In the genomic region with DNA sequence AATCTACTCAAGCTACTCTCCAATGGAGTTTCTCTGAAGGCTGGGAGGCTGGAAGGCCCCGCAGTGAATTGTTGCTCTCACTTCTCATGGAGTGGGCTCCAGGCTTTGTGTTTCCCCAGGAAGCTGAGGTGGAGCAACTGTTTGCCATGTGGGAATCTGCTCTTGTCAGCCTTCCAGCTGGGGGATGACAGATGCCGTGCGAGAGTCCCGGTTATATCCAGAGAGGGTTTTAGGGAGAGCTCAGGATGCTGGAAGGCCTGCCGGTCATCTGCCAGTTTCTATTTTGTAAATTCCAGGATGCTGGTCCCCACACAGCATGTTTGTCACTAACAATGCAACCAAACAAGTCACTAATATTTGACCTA, we compare ENCODE assay signal across 30 cellular contexts.
DNase-seq lines count a peak whose midpoint lies in the region; ATAC-seq, FAIRE-seq and TF ChIP-seq lines count a peak whose summit lies in the region.
"Had no signal": no experiment of that assay in that cellular context is flagged by ENCODE, and none has a peak within 500 bp of the region (broad histone marks: within the 10 kb centered on the region; RNA-seq: fewer than 3 reads in every experiment).

No MANE protein-coding gene starts in this region.

- no peaks in the 10 kb centered on the region for H3K27me3 ChIP-seq in cardiac muscle cell
- no peaks in the 10 kb centered on the region for H3K27me3 ChIP-seq in right cardiac atrium (ENCODE audit: control insufficient read depth, insufficient read depth)
- H3K27me3 ChIP-seq in hepatocyte: no peaks in the 10 kb centered on the region
- H3K27me3 ChIP-seq in spleen (replicated peaks in 1 of 7): no peaks in the 10 kb centered on the region
- H3K27me3 ChIP-seq in BE2C: peaks cover 25% of the 10 kb centered on the region
- H3K27me3 ChIP-seq: body of pancreas, esophagus squamous epithelium had no signal

- TF ChIP-seq POLR2A in spleen (IDR thresholded peaks at IDR 0.05) (no peak), GM12892 (IDR thresholded peaks at IDR 0.05; ENCODE audit: low read depth, low read length) (no peak)

- H2AFZ ChIP-seq in hepatocyte: no peak overlapping the region

- TF ChIP-seq CTCF in cardiac muscle cell (IDR thresholded peaks at IDR 0.05; ENCODE audit: low read depth, low read length): no peak
- no peak for TF ChIP-seq CTCF in hepatocyte (IDR thresholded peaks at IDR 0.05; ENCODE audit: poor library complexity)
- TF ChIP-seq CTCF in spleen (IDR thresholded peaks at IDR 0.05 in 8 of 11, conservative IDR thresholded peaks at IDR 0.05 in 3 of 11): no peak
- no peak for TF ChIP-seq CTCF in BE2C (IDR thresholded peaks at IDR 0.05; ENCODE audit: low read depth, low read length)

- 52% methylated on average over 5 of the region's 5 CpGs for WGBS in right cardiac atrium
- WGBS in hepatocyte (ENCODE audit: low lambda C conversion rate, missing lambda C conversion rate): 73% methylated on average over 5 of the region's 5 CpGs
- 62 to 83% (median 72%) methylated on average over 5 of the region's 5 CpGs for WGBS in spleen, 5 donors

- no peaks in the 10 kb centered on the region for H3K36me3 ChIP-seq in cardiac muscle cell
- no peaks in the 10 kb centered on the region for H3K36me3 ChIP-seq in hepatocyte (replicated peaks; ENCODE audit: insufficient read depth, low read depth)
- H3K36me3 ChIP-seq in spleen: no peaks in the 10 kb centered on the region
- H3K36me3 ChIP-seq in BE2C: no peaks in the 10 kb centered on the region
- H3K36me3 ChIP-seq: esophagus squamous epithelium, HAP-1 had no signal

- H3K9me2 ChIP-seq in hepatocyte (replicated peaks; ENCODE audit: insufficient read depth): no peaks in the 10 kb centered on the region

- H3K4me3 ChIP-seq in cardiac muscle cell (no peak overlapping the region), right cardiac atrium (ENCODE audit: low read length) (no peak overlapping the region), hepatocyte (no peak overlapping the region), spleen (no peak overlapping the region), BE2C (ENCODE audit: low read depth, low read length) (no peak overlapping the region)
- H3K4me3 ChIP-seq: body of pancreas, esophagus squamous epithelium, GM12878, HAP-1 had no signal

- no peaks in the 10 kb centered on the region for H3K9me3 ChIP-seq in cardiac muscle cell (ENCODE audit: low read depth)
- H3K9me3 ChIP-seq in right cardiac atrium (ENCODE audit: control insufficient read depth, low read length): no peaks in the 10 kb centered on the region
- no peaks in the 10 kb centered on the region for H3K9me3 ChIP-seq in hepatocyte (ENCODE audit: low read depth)
- H3K9me3 ChIP-seq in spleen: no peaks in the 10 kb centered on the region
- H3K9me3 ChIP-seq in BE2C: no peaks in the 10 kb centered on the region
- H3K9me3 ChIP-seq: body of pancreas, esophagus squamous epithelium, HAP-1 had no signal

- H3K27ac ChIP-seq in cardiac muscle cell (peak overlapping the region; percentile 57), right cardiac atrium (ENCODE audit: low read length) (no peak overlapping the region), hepatocyte (peak overlapping the region; percentile 26), spleen (peak overlapping the region in 6 of 8 donors; percentile 15 to 79 (median 62))
- H3K27ac ChIP-seq: VCaP had no signal

- no peak for ATAC-seq in right cardiac atrium
- no peak for ATAC-seq in HG03139 (IDR thresholded peaks at IDR 0.05; ENCODE audit: unreplicated experiment)
- ATAC-seq: activated CD4-positive, alpha-beta T cell treated with anti-CD3 and anti-CD28 coated beads for 36 hours; activated T-helper 17 cell treated with anti-CD3 and anti-CD28 coated beads, Interleukin-2, amount 50 U/mL, for 72 hours; body of pancreas; GM12878; left colon; sciatic nerve had no signal

- H3K4me2 ChIP-seq in hepatocyte: peak overlapping the region; percentile 2

- DNase-seq in cardiac muscle cell (ENCODE audit: low read depth in 1 of 2, low spot score in 1 of 2): no peak
- no peak for DNase-seq in right cardiac atrium
- peak; percentile 88 for DNase-seq in NCI-H2171 treated with DMSO at 0.1 percent for 48 hours (lab: John Stamatoyannopoulos, UW)
- no peak for DNase-seq in hepatocyte (ENCODE audit: low spot score)
- no peak for DNase-seq in spleen
- no peak for DNase-seq in BE2C
- DNase-seq in GM12892 (ENCODE audit: insufficient read length): no peak
- DNase-seq: 8988T; activated CD4-positive, alpha-beta T cell treated with anti-CD3 and anti-CD28 coated beads for 36 hours; activated naive CD4-positive, alpha-beta T cell treated with anti-CD3 and anti-CD28 coated beads, Interleukin-2, amount 50 U/mL, for 16 hours; AML-193; body of pancreas; CD8-positive, alpha-beta memory T cell; cerebellar nuclear complex; esophagus squamous epithelium; foreskin melanocyte; hypothalamus; left colon; mesendoderm; NCI-H2029 treated with DMSO at 0.1 percent for 48 hours; NCI-H2227 treated with DMSO at 0.1 percent for 48 hours; NCI-H748 treated with DMSO at 0.1 percent for 48 hours; stimulated activated CD4-positive, alpha-beta T cell treated with anti-CD3 and anti-CD28 coated beads, Interleukin-4, amount 100 ng/mL, for 4 hours; T1000 had no signal

- H4K20me1 ChIP-seq in hepatocyte (ENCODE audit: insufficient read depth, poor library complexity, severe bottlenecking): no peaks in the 10 kb centered on the region

- intact Hi-C loops in right cardiac atrium (cut with DNase I): no loop called here
- intact Hi-C loops in spleen (cut with DNase I; ENCODE audit: low total_unique reads): no loop called here

- H3K79me2 ChIP-seq in hepatocyte: peaks cover 2% of the 10 kb centered on the region

- FAIRE-seq in GM12892 (lab: Jason Lieb, UNC): no peak
- FAIRE-seq: GM12878 had no signal

- H3K4me1 ChIP-seq in cardiac muscle cell (ENCODE audit: low read depth): peaks cover 21% of the 10 kb centered on the region
- H3K4me1 ChIP-seq in right cardiac atrium (ENCODE audit: control insufficient read depth, insufficient read depth, low read length): peaks cover 17% of the 10 kb centered on the region
- H3K4me1 ChIP-seq in hepatocyte (ENCODE audit: insufficient read depth): peaks cover 15% of the 10 kb centered on the region
- peaks cover 38 to 97% (median 74%) of the 10 kb centered on the region in 6 donors for H3K4me1 ChIP-seq in spleen
- no peaks in the 10 kb centered on the region for H3K4me1 ChIP-seq in BE2C
- H3K4me1 ChIP-seq: HAP-1 had no signal
